Comparison of ENCODE assay signal across 8 cellular contexts in the genomic region with DNA sequence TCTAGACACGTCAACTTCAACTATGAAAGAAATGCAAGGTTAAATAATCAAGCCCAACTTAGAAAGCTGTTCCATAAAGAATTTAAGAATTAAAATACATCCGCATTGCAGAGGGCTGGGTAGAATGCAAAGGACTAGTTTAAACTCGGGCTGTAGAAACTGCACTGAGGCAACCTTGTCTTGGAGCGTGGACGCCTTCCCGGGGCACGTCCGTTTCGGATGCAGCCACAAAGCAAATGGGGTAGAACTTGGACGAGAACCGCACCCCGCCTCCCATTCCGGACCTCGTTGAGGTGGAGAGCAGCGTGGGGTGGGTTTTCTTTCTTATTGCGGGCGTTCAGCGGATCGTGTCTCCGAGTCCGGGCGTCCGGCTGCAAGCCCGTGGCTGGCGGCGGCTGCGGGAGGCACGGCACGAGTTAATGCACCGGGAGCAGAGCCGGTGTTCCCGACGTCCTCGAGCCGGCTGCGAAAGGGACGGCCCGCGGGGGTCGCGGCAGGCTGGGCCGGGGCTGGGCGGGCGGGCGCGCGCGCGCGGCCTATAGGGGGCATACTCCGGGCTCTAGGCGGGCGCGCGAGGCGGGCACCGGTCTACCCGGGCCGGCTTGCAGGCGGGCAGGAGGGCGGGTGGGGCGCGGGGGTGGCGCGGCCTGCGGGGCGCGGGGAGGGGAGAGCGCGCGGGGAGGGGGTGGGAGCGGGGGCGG. TPM values are rescaled to one million over a fixed set of nuclear protein-coding genes. Genes with fewer than 3 reads are reported as not detected.
DNase-seq lines count a peak whose midpoint lies in the region; ATAC-seq and TF ChIP-seq lines count a peak whose summit lies in the region.

No MANE protein-coding gene starts in this region.

- intact Hi-C loops in CD4-positive, alpha-beta memory T cell (cut with micrococcal nuclease), result loop anchor here (2.0 to 10.0 kb wide), 9 partner anchors 57 to 1923 kb away; partner anchors contain the start of genes ATXN1, CD83, MCUR1 and RANBP9
- intact Hi-C loops in colonic mucosa (cut with DNase I) (no loop called here), right lobe of liver (cut with DNase I) (no loop called here)

- H3K4me3 Mint-ChIP-seq in CD4-positive, alpha-beta memory T cell, result peak overlapping the region; percentile 98 to 100 (median 99)

- peak; percentile 22 for TF ChIP-seq POLR2A in right lobe of liver (IDR thresholded peaks at IDR 0.05)

- H2AFZ ChIP-seq in Loucy (ENCODE audit: low read length), result no peak overlapping the region

- WGBS in right lobe of liver (ENCODE audit: insufficient coverage, low coverage, low lambda C conversion rate, missing lambda C conversion rate), result 1% methylated on average over 19 of the region's 73 CpGs

- H3K4me1 ChIP-seq in CD4-positive, alpha-beta memory T cell (ENCODE audit: insufficient read depth, low read length), result peaks cover 55% of the 10 kb centered on the region
- H3K4me1 ChIP-seq in Loucy (ENCODE audit: insufficient read depth, low read length, poor library complexity, severe bottlenecking), result peaks cover 34% of the 10 kb centered on the region
- no peaks in the 10 kb centered on the region for H3K4me1 ChIP-seq in colonic mucosa
- peaks cover 0 to 3% (median 0%) of the 10 kb centered on the region in 4 donors for H3K4me1 ChIP-seq in right lobe of liver

- no peaks in the 10 kb centered on the region for H3K9me3 ChIP-seq in CD4-positive, alpha-beta memory T cell (ENCODE audit: control insufficient read depth in 1 of 2, low read length in 2 of 2)
- no peaks in the 10 kb centered on the region for H3K9me3 ChIP-seq in Loucy (ENCODE audit: insufficient read depth, low read depth, low read length)
- no peaks in the 10 kb centered on the region for H3K9me3 ChIP-seq in colonic mucosa
- no peaks in the 10 kb centered on the region for H3K9me3 ChIP-seq in right lobe of liver

- H3K27ac Mint-ChIP-seq in CD4-positive, alpha-beta memory T cell, result peak overlapping the region; percentile 97 to 99 (median 98)

- peaks cover 32 to 70% (median 49%) of the 10 kb centered on the region in 4 donors for H3K4me1 Mint-ChIP-seq in CD4-positive, alpha-beta memory T cell

- peak; percentile 27 to 67 (median 62) for DNase-seq in CD4-positive, alpha-beta memory T cell
- DNase-seq in activated CD4-positive, alpha-beta T cell treated with anti-CD3 and anti-CD28 coated beads for 24 hours (ENCODE audit: low read depth in 2 of 2), result peak; percentile 27 to 40
- peak; percentile 68 for DNase-seq in colonic mucosa
- peak; percentile 70 to 81 (median 74) for DNase-seq in right lobe of liver
- DNase-seq in stimulated activated CD4-positive, alpha-beta T cell treated with anti-CD3 and anti-CD28 coated beads, Interleukin-4, amount 100 ng/mL, for 1 hour, result peak; percentile 65

- ATAC-seq in GM21515 (IDR thresholded peaks at IDR 0.05; ENCODE audit: unreplicated experiment), result peak; percentile 7
- ATAC-seq in right lobe of liver, result peak in 2 of 4 donors; percentile 1 to 5
- ATAC-seq in GM19023 (IDR thresholded peaks at IDR 0.05; ENCODE audit: unreplicated experiment), result no peak

- H3K27ac ChIP-seq in CD4-positive, alpha-beta memory T cell (ENCODE audit: low read depth, low read length), result peak overlapping the region; percentile 90
- H3K27ac ChIP-seq in colonic mucosa (peak overlapping the region; percentile 82), right lobe of liver (peak overlapping the region; percentile 79 to 90 (median 86))

- peak overlapping the region; percentile 75 to 96 for H3K4me3 ChIP-seq in CD4-positive, alpha-beta memory T cell (ENCODE audit: low read length in 2 of 2)
- H3K4me3 ChIP-seq in Loucy (ENCODE audit: low read length, poor library complexity, severe bottlenecking) (peak overlapping the region; percentile 99), colonic mucosa (peak overlapping the region; percentile 62), right lobe of liver (peak overlapping the region; percentile 81 to 89 (median 84))

- TF ChIP-seq CTCF in Loucy (conservative IDR thresholded peaks at IDR 0.05; ENCODE audit: low read length), result 0 out of 2 replicates have a peak, but pooled peaks have one; percentile 21
- TF ChIP-seq CTCF in colonic mucosa (IDR thresholded peaks at IDR 0.05), result no peak
- peak; percentile 7 to 46 (median 23) for TF ChIP-seq CTCF in right lobe of liver (IDR thresholded peaks at IDR 0.05)

- H3K9me3 Mint-ChIP-seq in CD4-positive, alpha-beta memory T cell, result no peaks in the 10 kb centered on the region

- H3F3A ChIP-seq in Loucy (ENCODE audit: low read depth), result peaks cover 9% of the 10 kb centered on the region

- CTCF ChIA-PET in CD4-positive, alpha-beta memory T cell (lab: Charles Lee; ENCODE audit: partially characterized antibody), result interaction anchor here (0.7 to 1.0 kb wide), 2 partner anchors 17 to 1036 kb away, joined by 3 read pairs; no protein-coding TSS in a partner anchor

- peak overlapping the region; percentile 97 for H3K9ac ChIP-seq in Loucy (ENCODE audit: low read depth, low read length, poor library complexity, severe bottlenecking)
- peak overlapping the region; percentile 85 to 93 for H3K9ac ChIP-seq in colonic mucosa (ENCODE audit: low read depth in 2 of 2, low read length in 2 of 2)

- no peaks in the 10 kb centered on the region for H3K27me3 ChIP-seq in CD4-positive, alpha-beta memory T cell (ENCODE audit: insufficient read depth, low read length)
- peaks cover 19% of the 10 kb centered on the region for H3K27me3 ChIP-seq in Loucy (ENCODE audit: insufficient read depth, low read length, poor library complexity, severe bottlenecking)
- no peaks in the 10 kb centered on the region for H3K27me3 ChIP-seq in colonic mucosa
- no peaks in the 10 kb centered on the region for H3K27me3 ChIP-seq in right lobe of liver

- peaks cover 0 to 5% of the 10 kb centered on the region in 2 donors for H3K27me3 Mint-ChIP-seq in CD4-positive, alpha-beta memory T cell

- POLR2A ChIA-PET in CD4-positive, alpha-beta memory T cell (lab: Charles Lee; ENCODE audit: partially characterized antibody), result interaction anchor here (0.6 to 1.8 kb wide), 11 partner anchors 8 to 970 kb away, joined by 3 to 11 read pairs (median 3); no protein-coding TSS in a partner anchor

- H3K79me2 ChIP-seq in Loucy (ENCODE audit: insufficient read depth, low read length), result peaks cover 84% of the 10 kb centered on the region

- no peaks in the 10 kb centered on the region for H3K9me2 ChIP-seq in Loucy (replicated peaks; ENCODE audit: low read depth, low read length)

- H3K36me3 Mint-ChIP-seq in CD4-positive, alpha-beta memory T cell, result peaks cover 0 to 33% of the 10 kb centered on the region in 2 donors

- no peaks in the 10 kb centered on the region for H3K36me3 ChIP-seq in CD4-positive, alpha-beta memory T cell (ENCODE audit: insufficient read depth, low read length)
- H3K36me3 ChIP-seq in Loucy (ENCODE audit: insufficient read depth, low read length) (peaks cover 2% of the 10 kb centered on the region; the same call in 1 of the 2 replicates), colonic mucosa (no peaks in the 10 kb centered on the region), right lobe of liver (no peaks in the 10 kb centered on the region)

- peak overlapping the region; percentile 67 for H3K4me2 ChIP-seq in Loucy (ENCODE audit: low read depth, low read length, poor library complexity, severe bottlenecking)

- H4K20me1 ChIP-seq in Loucy (ENCODE audit: insufficient read depth, low read length, poor library complexity, severe bottlenecking), result peaks cover 60% of the 10 kb centered on the region

RNA-seq across cellular contexts. Expression of gene JARID2, which starts 2.0 kb away (rescaled TPM):
- total RNA-seq in CD4-positive, alpha-beta memory T cell, result 10 to 100 TPM; 20.2 to 21.6 TPM
- polyA plus RNA-seq in CD4-positive, alpha-beta memory T cell, result 10 to 100 TPM in 1 of 2 donors, 1 to 10 TPM in 1; 2.4 to 11.7 TPM
- total RNA-seq in colonic mucosa (10 to 100 TPM in 1 of 2 donors, 1 to 10 TPM in 1; 9.1 to 10.7 TPM), right lobe of liver (1 to 10 TPM; 2.5 to 3.9 (median 3.0) TPM)
